In the genomic region with DNA sequence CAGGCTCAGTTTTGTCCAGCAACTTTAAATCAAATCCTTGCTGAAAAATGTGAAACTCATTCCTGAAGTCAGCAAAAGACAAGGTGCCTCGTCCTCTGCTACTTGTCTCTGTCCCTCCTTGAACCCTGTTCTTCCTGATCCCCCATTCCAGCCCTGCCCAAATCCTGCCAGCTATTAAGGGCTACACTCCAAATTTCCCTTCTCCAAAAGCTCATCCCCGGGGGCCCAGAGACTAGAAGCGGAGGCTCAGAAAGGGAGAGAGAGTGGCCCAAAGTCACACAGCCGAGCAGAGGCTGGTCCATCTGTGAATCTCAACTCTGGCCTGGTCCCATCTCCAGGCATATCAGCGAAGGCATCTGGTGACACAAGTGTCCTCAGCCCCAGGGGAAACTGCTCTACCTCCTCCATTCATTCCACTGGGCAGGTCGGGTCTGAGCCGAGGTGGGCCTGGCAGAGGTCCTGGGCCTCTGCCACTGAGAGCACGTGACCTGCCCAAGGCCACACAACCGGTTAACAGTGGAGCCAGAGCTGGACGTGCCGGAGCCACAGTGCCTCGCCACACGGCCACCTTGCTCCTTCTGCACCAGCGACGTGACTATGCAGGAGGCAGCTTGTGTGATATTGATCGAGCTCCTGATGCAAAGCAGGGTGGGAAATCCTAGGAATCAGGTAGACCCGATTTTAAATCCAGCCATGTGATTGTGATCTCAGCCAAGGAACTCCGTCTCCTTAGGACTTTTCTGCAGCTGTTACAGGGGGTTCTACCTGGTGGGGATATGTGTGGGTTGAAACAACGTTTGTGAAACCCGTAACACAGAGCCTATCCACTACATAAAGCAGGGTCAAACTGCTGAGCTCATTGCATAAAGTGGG, we compare ENCODE assay signal across 1 cellular context.
TF ChIP-seq lines count a peak whose summit lies in the region.

No MANE protein-coding gene starts in this region.

TF ChIP-seq in K562, 482 proteins besides CTCF, POLR2A, EP300 and RAD21:
- TF ChIP-seq RB1 (IDR thresholded peaks at IDR 0.05; ENCODE audit: low read depth) (no peak), BCOR (IDR thresholded peaks at IDR 0.05) (0 out of 2 replicates have a peak, but pooled peaks have one; percentile 48), ZFP36 (IDR thresholded peaks at IDR 0.05; ENCODE audit: low read depth, low read length, partially characterized antibody) (peak; percentile 47), E2F4 (CRISPR knock-in tag; IDR thresholded peaks at IDR 0.05; ENCODE audit: low read depth) (no peak)
